19 cellular contexts compared by ENCODE assay signal in genomic region chr7:147658392-147658791, GRCh38.
DNase-seq lines count a peak whose midpoint lies in the region; ATAC-seq and TF ChIP-seq lines count a peak whose summit lies in the region.
"Had no signal": no experiment of that assay in that cellular context is flagged by ENCODE, and none has a peak within 500 bp of the region (broad histone marks: within the 10 kb centered on the region; RNA-seq: fewer than 3 reads in every experiment).

No MANE protein-coding gene starts in this region.

- H3K27ac Mint-ChIP-seq in GM23338 = no peak overlapping the region; the same call in 1 of the 2 replicates
- peak overlapping the region; percentile 59 for H3K27ac Mint-ChIP-seq in WTC11
- H3K27ac Mint-ChIP-seq in endodermal cell = peak overlapping the region; percentile 5
- H3K27ac Mint-ChIP-seq in type B pancreatic cell = no peak overlapping the region
- no peak overlapping the region for H3K27ac Mint-ChIP-seq in activated naive CD4-positive, alpha-beta T cell treated with anti-CD3 and anti-CD28 coated beads, Interleukin-2, amount 10 ng/mL, durations not matched to agents 7 days and 5 days
- H3K27ac Mint-ChIP-seq: HFFc6 had no signal

- H3K36me3 Mint-ChIP-seq in GM23338 (ENCODE audit: low read depth) = no peaks in the 10 kb centered on the region
- H3K36me3 Mint-ChIP-seq in WTC11 = no peaks in the 10 kb centered on the region
- no peaks in the 10 kb centered on the region for H3K36me3 Mint-ChIP-seq in endodermal cell (ENCODE audit: low read depth)
- H3K36me3 Mint-ChIP-seq in type B pancreatic cell = no peaks in the 10 kb centered on the region
- no peaks in the 10 kb centered on the region for H3K36me3 Mint-ChIP-seq in activated naive CD4-positive, alpha-beta T cell treated with anti-CD3 and anti-CD28 coated beads, Interleukin-2, amount 10 ng/mL, durations not matched to agents 7 days and 5 days

- H3K79me2 ChIP-seq in GM23338 (replicated peaks; ENCODE audit: insufficient read depth) = no peaks in the 10 kb centered on the region

- H3K36me3 ChIP-seq in GM23338 (ENCODE audit: insufficient read depth) (no peaks in the 10 kb centered on the region), endodermal cell (ENCODE audit: control insufficient read depth, insufficient read depth, low read length) (no peaks in the 10 kb centered on the region), MG63 (no peaks in the 10 kb centered on the region)
- H3K36me3 ChIP-seq: HAP-1 had no signal

- no peak for TF ChIP-seq CTCF in GM23338 (conservative IDR thresholded peaks at IDR 0.05; ENCODE audit: low read depth in 2 of 2)
- no peak for TF ChIP-seq CTCF in WTC11 (IDR thresholded peaks at IDR 0.05)
- TF ChIP-seq CTCF in endodermal cell (conservative IDR thresholded peaks at IDR 0.05) = no peak
- TF ChIP-seq CTCF in type B pancreatic cell (conservative IDR thresholded peaks at IDR 0.05) = no peak

- no peaks in the 10 kb centered on the region for H3F3A ChIP-seq in GM23338 (replicated peaks; ENCODE audit: low read depth)

- H3K27ac ChIP-seq in GM23338 (ENCODE audit: low read depth) (no peak overlapping the region), endodermal cell (ENCODE audit: low read depth, low read length) (no peak overlapping the region)

- H3K4me1 ChIP-seq in GM23338 (ENCODE audit: insufficient read depth) = peaks cover 24% of the 10 kb centered on the region
- no peaks in the 10 kb centered on the region for H3K4me1 ChIP-seq in endodermal cell (ENCODE audit: control insufficient read depth, insufficient read depth, low read length)
- H3K4me1 ChIP-seq: HAP-1 had no signal

- peak overlapping the region; percentile 77; the same call in 1 of the 2 replicates for H2AFZ ChIP-seq in GM23338

- CTCF ChIA-PET in WTC11 (lab: Charles Lee) = no interaction called here
- CTCF ChIA-PET in activated naive CD4-positive, alpha-beta T cell treated with anti-CD3 and anti-CD28 coated beads, Interleukin-2, amount 10 ng/mL, durations not matched to agents 7 days and 5 days (lab: Charles Lee) = no interaction called here

- no peaks in the 10 kb centered on the region for H3K9me2 ChIP-seq in GM23338 (ENCODE audit: insufficient read depth)

- H3K27me3 Mint-ChIP-seq in GM23338 (ENCODE audit: insufficient read depth, low read depth, poor library complexity) = no peaks in the 10 kb centered on the region
- H3K27me3 Mint-ChIP-seq in WTC11 (ENCODE audit: low read depth) = no peaks in the 10 kb centered on the region
- no peaks in the 10 kb centered on the region for H3K27me3 Mint-ChIP-seq in endodermal cell (ENCODE audit: insufficient read depth)
- H3K27me3 Mint-ChIP-seq in type B pancreatic cell = no peaks in the 10 kb centered on the region
- no peaks in the 10 kb centered on the region for H3K27me3 Mint-ChIP-seq in activated naive CD4-positive, alpha-beta T cell treated with anti-CD3 and anti-CD28 coated beads, Interleukin-2, amount 10 ng/mL, durations not matched to agents 7 days and 5 days

- H3K27me3 ChIP-seq in GM23338 (ENCODE audit: insufficient read depth) (no peaks in the 10 kb centered on the region), endodermal cell (ENCODE audit: control insufficient read depth, insufficient read depth, low read length, poor library complexity, severe bottlenecking) (no peaks in the 10 kb centered on the region), MG63 (no peaks in the 10 kb centered on the region)

- no peak overlapping the region for H3K4me3 Mint-ChIP-seq in GM23338
- no peak overlapping the region for H3K4me3 Mint-ChIP-seq in WTC11
- no peak overlapping the region for H3K4me3 Mint-ChIP-seq in endodermal cell
- H3K4me3 Mint-ChIP-seq in type B pancreatic cell = peak overlapping the region; percentile 6
- no peak overlapping the region for H3K4me3 Mint-ChIP-seq in activated naive CD4-positive, alpha-beta T cell treated with anti-CD3 and anti-CD28 coated beads, Interleukin-2, amount 10 ng/mL, durations not matched to agents 7 days and 5 days
- H3K4me3 Mint-ChIP-seq: HFFc6 had no signal

- 92 to 100% methylated on average over 1 to 2 of the region's 2 CpGs for WGBS in endodermal cell (ENCODE audit: insufficient coverage in 1 of 2, insufficient read length in 1 of 2), 2 experiments

- POLR2A ChIA-PET in WTC11 (lab: Charles Lee) = no interaction called here

- H3K9me3 ChIP-seq in endodermal cell (ENCODE audit: control insufficient read depth, low read length) = no peaks in the 10 kb centered on the region
- no peaks in the 10 kb centered on the region for H3K9me3 ChIP-seq in MG63
- H3K9me3 ChIP-seq: HAP-1 had no signal

- no peak overlapping the region for H3K4me3 ChIP-seq in GM23338
- H3K4me3 ChIP-seq in endodermal cell (ENCODE audit: low read length) = no peak overlapping the region
- no peak overlapping the region for H3K4me3 ChIP-seq in MG63
- H3K4me3 ChIP-seq: HAP-1 had no signal

- peak; percentile 46; the same call in 2 of the 3 replicates for ATAC-seq in GM23338
- ATAC-seq in WTC11 = peak; percentile 76
- no peak for ATAC-seq in HG02759 (IDR thresholded peaks at IDR 0.05; ENCODE audit: unreplicated experiment)
- ATAC-seq: Panc1 had no signal

- H3K4me1 Mint-ChIP-seq in GM23338 (peaks cover 28% of the 10 kb centered on the region), WTC11 (peaks cover 37% of the 10 kb centered on the region), endodermal cell (no peaks in the 10 kb centered on the region), type B pancreatic cell (ENCODE audit: unreplicated experiment) (peaks cover 9% of the 10 kb centered on the region)
- H3K4me1 Mint-ChIP-seq in activated naive CD4-positive, alpha-beta T cell treated with anti-CD3 and anti-CD28 coated beads, Interleukin-2, amount 10 ng/mL, durations not matched to agents 7 days and 5 days = no peaks in the 10 kb centered on the region

- H3K9ac ChIP-seq in endodermal cell (ENCODE audit: extremely low read depth, low read length, poor library complexity, severe bottlenecking) = no peak overlapping the region

- no peak overlapping the region for H3K4me2 ChIP-seq in GM23338

- H3K9me3 Mint-ChIP-seq in GM23338 (peaks cover 3% of the 10 kb centered on the region; the same call in 2 of the 3 replicates), WTC11 (no peaks in the 10 kb centered on the region), endodermal cell (no peaks in the 10 kb centered on the region), type B pancreatic cell (peaks cover 8% of the 10 kb centered on the region)
- H3K9me3 Mint-ChIP-seq in activated naive CD4-positive, alpha-beta T cell treated with anti-CD3 and anti-CD28 coated beads, Interleukin-2, amount 10 ng/mL, durations not matched to agents 7 days and 5 days = peaks cover 10% of the 10 kb centered on the region

- H4K20me1 ChIP-seq in GM23338 (replicated peaks; ENCODE audit: insufficient read depth) = no peaks in the 10 kb centered on the region

- DNase-seq in GM23338 (ENCODE audit: low spot score) (no peak), WTC11 (ENCODE audit: low spot score) (no peak), endodermal cell (no peak), type B pancreatic cell (ENCODE audit: extremely low spot score, unreplicated experiment) (no peak), MG63 (no peak)
- no peak for DNase-seq in activated naive CD4-positive, alpha-beta T cell treated with anti-CD3 and anti-CD28 coated beads, Interleukin-2, amount 10 ng/mL, durations not matched to agents 7 days and 5 days
- DNase-seq: Calu3, HFFc6, IMR-90, KG1, MM.1S, NCI-H2029 treated with DMSO at 0.1 percent for 48 hours, NCI-H446 treated with DMSO at 0.1 percent for 48 hours, NCI-H526, SHP77 treated with DMSO at 0.1 percent for 48 hours, SW 1271 had no signal

TF ChIP-seq in GM23338, 12 proteins besides CTCF, POLR2A, EP300 and RAD21:
- TF ChIP-seq STAT1 (IDR thresholded peaks at IDR 0.05; ENCODE audit: unreplicated experiment) = no peak
- no peak for TF ChIP-seq ETS1 (IDR thresholded peaks at IDR 0.05)
- TF ChIP-seq NANOG (IDR thresholded peaks at IDR 0.05; ENCODE audit: borderline replicate concordance) = no peak

TF ChIP-seq in WTC11, 78 proteins besides CTCF, POLR2A, EP300 and RAD21 (continues in another document):
- no peak for TF ChIP-seq PRRX2 (CRISPR knock-in tag; IDR thresholded peaks at IDR 0.05)
- no peak for TF ChIP-seq CREB1 (CRISPR knock-in tag; IDR thresholded peaks at IDR 0.05)
- no peak for TF ChIP-seq MYBL2 (CRISPR knock-in tag; IDR thresholded peaks at IDR 0.05)
- no peak for TF ChIP-seq ARID4B (CRISPR knock-in tag; IDR thresholded peaks at IDR 0.05; ENCODE audit: borderline replicate concordance)
- TF ChIP-seq ZNF423 (CRISPR knock-in tag; IDR thresholded peaks at IDR 0.05) = no peak
- TF ChIP-seq GABPB1 (CRISPR knock-in tag; IDR thresholded peaks at IDR 0.05) = no peak

Comparison
In these comparisons a context has a peak if more than half of its experiments do, and no peak if none do; other contexts are left out.
1. H3K27ac Mint-ChIP-seq: peak in WTC11 (single experiment) and endodermal cell (single experiment); none in GM23338 (single experiment), type B pancreatic cell (single experiment) and activated naive CD4-positive, alpha-beta T cell treated with anti-CD3 and anti-CD28 coated beads, Interleukin-2, amount 10 ng/mL, durations not matched to agents 7 days and 5 days (single experiment).